ENCODE assay signal across 24 cellular contexts in genomic region chr3:47123857-47124256, GRCh38. TPM values are rescaled to one million over a fixed set of nuclear protein-coding genes. Genes with fewer than 3 reads are reported as not detected.
A peak's percentile ranks its signal among the peaks of the same experiment; 100 is the strongest.
DNase-seq lines count a peak whose midpoint lies in the region; TF ChIP-seq lines count a peak whose summit lies in the region.
"Had no signal": no experiment of that assay in that cellular context is flagged by ENCODE, and none has a peak within 500 bp of the region (broad histone marks: within the 10 kb centered on the region; RNA-seq: fewer than 3 reads in every experiment).

No MANE protein-coding gene starts in this region.

- no peaks in the 10 kb centered on the region for H4K20me1 ChIP-seq in OCI-LY7 (ENCODE audit: insufficient read depth, low read length)

- no peaks in the 10 kb centered on the region for H3K9me2 ChIP-seq in OCI-LY7 (ENCODE audit: insufficient read depth, low read length)

- POLR2A ChIA-PET in OCI-LY7 (lab: Charles Lee), result interaction anchor here (1.0 to 1.2 kb wide), 2 partner anchors 11 to 18 kb away, joined by 3 read pairs; no protein-coding TSS in a partner anchor

- no peak overlapping the region for H3K27ac ChIP-seq in OCI-LY7 (ENCODE audit: low read depth, low read length, poor library complexity, severe bottlenecking)
- H3K27ac ChIP-seq: A549; BLaER1 treated with 17β-estradiol and CSF1 and Interleukin-3, amounts not matched to agents 10 nM and 100 nM; GM23248 had no signal

- peaks cover 26% of the 10 kb centered on the region; the same call in 1 of the 2 replicates for H3K9me3 ChIP-seq in OCI-LY7 (ENCODE audit: low read length)
- H3K9me3 ChIP-seq: A549, BE2C had no signal

- CTCF ChIA-PET in Calu3 (lab: Charles Lee), result interaction anchor here (0.5 kb wide), 1 partner anchor 1243 kb away, joined by 3 read pairs; no protein-coding TSS in a partner anchor
- CTCF ChIA-PET in OCI-LY7 (lab: Charles Lee; ENCODE audit: unreplicated experiment), result no interaction called here

- no peak for DNase-seq in activated T-cell treated with anti-CD3 and anti-CD28 coated beads, Interleukin-2, amount 50 U/mL, for 24 hours
- DNase-seq in activated T-cell treated with anti-CD3 and anti-CD28 coated beads, Interleukin-2, amount 50 U/mL, for 1 hour, result no peak
- DNase-seq in Calu3 (no peak), endothelial cell (ENCODE audit: low spot score) (no peak), NCI-H226 (no peak), OCI-LY7 (ENCODE audit: low spot score) (no peak), iPS-NIHi7 (ENCODE audit: extremely low spot score) (no peak)
- DNase-seq in activated T-helper 1 cell treated with anti-CD3 and anti-CD28 coated beads, Interleukin-12 subunit alpha, Interleukin-12 subunit beta, Interleukin-2, Interleukin-4 antibody, amounts not matched to agents 30 ng/mL and 10 ng/mL and 1 ng/mL, durations not matched to agents 14 hours and 24 hours and 36 hours (ENCODE audit: low spot score), result no peak
- DNase-seq: 8988T; ACHN; AML-193; BE2C; CD4-positive, alpha-beta memory T cell; COR-L47; DMS79; EL; GDM1; GM23248; H7; HCEC 1CT had no signal

- intact Hi-C loops in Calu3 (cut with micrococcal nuclease; ENCODE audit: unreplicated experiment), result no loop called here
- intact Hi-C loops in activated T-helper 1 cell treated with anti-CD3 and anti-CD28 coated beads, Interleukin-12 subunit alpha, Interleukin-12 subunit beta, Interleukin-2, Interleukin-4 antibody, amounts not matched to agents 30 ng/mL and 10 ng/mL and 1 ng/mL, durations not matched to agents 14 hours and 24 hours and 36 hours (cut with micrococcal nuclease), result no loop called here
- intact Hi-C loops in OCI-LY7 (cut with micrococcal nuclease; ENCODE audit: unreplicated experiment), result no loop called here

- no peak overlapping the region for H3K4me3 ChIP-seq in OCI-LY7 (ENCODE audit: low read depth, low read length, poor library complexity, severe bottlenecking)
- H3K4me3 ChIP-seq: A549; BLaER1 treated with 17β-estradiol and CSF1 and Interleukin-3, amounts not matched to agents 10 nM and 100 nM; GM12878; GM23248 had no signal

- H3K27ac Mint-ChIP-seq in activated T-cell treated with anti-CD3 and anti-CD28 coated beads, Interleukin-2, amount 50 U/mL, for 24 hours, result peak overlapping the region; percentile 11
- no peak overlapping the region for H3K27ac Mint-ChIP-seq in Calu3 (ENCODE audit: unreplicated experiment)
- peak overlapping the region; percentile 37 for H3K27ac Mint-ChIP-seq in activated T-helper 1 cell treated with anti-CD3 and anti-CD28 coated beads, Interleukin-12 subunit alpha, Interleukin-12 subunit beta, Interleukin-2, Interleukin-4 antibody, amounts not matched to agents 30 ng/mL and 10 ng/mL and 1 ng/mL, durations not matched to agents 14 hours and 24 hours and 36 hours
- no peak overlapping the region for H3K27ac Mint-ChIP-seq in endothelial cell (ENCODE audit: unreplicated experiment)

- H3K36me3 ChIP-seq in OCI-LY7 (ENCODE audit: insufficient read depth, low read length), result peaks cover 98% of the 10 kb centered on the region

- H3K4me1 ChIP-seq in OCI-LY7 (ENCODE audit: insufficient read depth, low read length, poor library complexity, severe bottlenecking), result no peaks in the 10 kb centered on the region
- H3K4me1 ChIP-seq: A549, BE2C had no signal

- no peak overlapping the region for H2AFZ ChIP-seq in OCI-LY7 (ENCODE audit: low read length)
- H2AFZ ChIP-seq: GM23248 had no signal

- peaks cover 56% of the 10 kb centered on the region for H3K4me1 Mint-ChIP-seq in activated T-cell treated with anti-CD3 and anti-CD28 coated beads, Interleukin-2, amount 50 U/mL, for 24 hours (ENCODE audit: low read depth)
- no peaks in the 10 kb centered on the region for H3K4me1 Mint-ChIP-seq in Calu3 (ENCODE audit: low read depth, unreplicated experiment)
- H3K4me1 Mint-ChIP-seq in activated T-helper 1 cell treated with anti-CD3 and anti-CD28 coated beads, Interleukin-12 subunit alpha, Interleukin-12 subunit beta, Interleukin-2, Interleukin-4 antibody, amounts not matched to agents 30 ng/mL and 10 ng/mL and 1 ng/mL, durations not matched to agents 14 hours and 24 hours and 36 hours (ENCODE audit: low read depth), result peaks cover 46% of the 10 kb centered on the region
- H3K4me1 Mint-ChIP-seq in endothelial cell (ENCODE audit: unreplicated experiment), result no peaks in the 10 kb centered on the region

- H3K27me3 Mint-ChIP-seq in activated T-cell treated with anti-CD3 and anti-CD28 coated beads, Interleukin-2, amount 50 U/mL, for 24 hours, result no peaks in the 10 kb centered on the region
- H3K27me3 Mint-ChIP-seq in Calu3 (ENCODE audit: unreplicated experiment), result no peaks in the 10 kb centered on the region
- H3K27me3 Mint-ChIP-seq in activated T-helper 1 cell treated with anti-CD3 and anti-CD28 coated beads, Interleukin-12 subunit alpha, Interleukin-12 subunit beta, Interleukin-2, Interleukin-4 antibody, amounts not matched to agents 30 ng/mL and 10 ng/mL and 1 ng/mL, durations not matched to agents 14 hours and 24 hours and 36 hours (ENCODE audit: insufficient read depth), result no peaks in the 10 kb centered on the region
- no peaks in the 10 kb centered on the region for H3K27me3 Mint-ChIP-seq in endothelial cell (ENCODE audit: unreplicated experiment)
- H3K27me3 Mint-ChIP-seq: CD4-positive, alpha-beta memory T cell had no signal

- H3K36me3 Mint-ChIP-seq in activated T-cell treated with anti-CD3 and anti-CD28 coated beads, Interleukin-2, amount 50 U/mL, for 24 hours (ENCODE audit: low read depth), result peaks cover 77% of the 10 kb centered on the region
- peaks cover 19% of the 10 kb centered on the region for H3K36me3 Mint-ChIP-seq in Calu3 (ENCODE audit: insufficient read depth, unreplicated experiment)
- H3K36me3 Mint-ChIP-seq in activated T-helper 1 cell treated with anti-CD3 and anti-CD28 coated beads, Interleukin-12 subunit alpha, Interleukin-12 subunit beta, Interleukin-2, Interleukin-4 antibody, amounts not matched to agents 30 ng/mL and 10 ng/mL and 1 ng/mL, durations not matched to agents 14 hours and 24 hours and 36 hours (ENCODE audit: low read depth), result peaks cover 46% of the 10 kb centered on the region
- peaks cover 42% of the 10 kb centered on the region for H3K36me3 Mint-ChIP-seq in endothelial cell (ENCODE audit: low read depth, unreplicated experiment)

- no peak overlapping the region for H3K4me3 Mint-ChIP-seq in activated T-cell treated with anti-CD3 and anti-CD28 coated beads, Interleukin-2, amount 50 U/mL, for 24 hours
- H3K4me3 Mint-ChIP-seq in Calu3 (ENCODE audit: low read depth, unreplicated experiment) (no peak overlapping the region), endothelial cell (ENCODE audit: unreplicated experiment) (peak overlapping the region; percentile 70)
- no peak overlapping the region for H3K4me3 Mint-ChIP-seq in activated T-helper 1 cell treated with anti-CD3 and anti-CD28 coated beads, Interleukin-12 subunit alpha, Interleukin-12 subunit beta, Interleukin-2, Interleukin-4 antibody, amounts not matched to agents 30 ng/mL and 10 ng/mL and 1 ng/mL, durations not matched to agents 14 hours and 24 hours and 36 hours
- H3K4me3 Mint-ChIP-seq: CD14-positive monocyte; CD4-positive, alpha-beta memory T cell had no signal

- H3K9me3 Mint-ChIP-seq in activated T-cell treated with anti-CD3 and anti-CD28 coated beads, Interleukin-2, amount 50 U/mL, for 24 hours, result peaks cover 2% of the 10 kb centered on the region
- H3K9me3 Mint-ChIP-seq in Calu3 (ENCODE audit: low read depth, unreplicated experiment) (no peaks in the 10 kb centered on the region), endothelial cell (ENCODE audit: unreplicated experiment) (no peaks in the 10 kb centered on the region)
- no peaks in the 10 kb centered on the region for H3K9me3 Mint-ChIP-seq in activated T-helper 1 cell treated with anti-CD3 and anti-CD28 coated beads, Interleukin-12 subunit alpha, Interleukin-12 subunit beta, Interleukin-2, Interleukin-4 antibody, amounts not matched to agents 30 ng/mL and 10 ng/mL and 1 ng/mL, durations not matched to agents 14 hours and 24 hours and 36 hours
- H3K9me3 Mint-ChIP-seq: CD4-positive, alpha-beta memory T cell had no signal

- no peak overlapping the region for H3K4me2 ChIP-seq in OCI-LY7 (ENCODE audit: low read length)
- H3K4me2 ChIP-seq: A549; BLaER1 treated with 17β-estradiol and CSF1 and Interleukin-3, amounts not matched to agents 10 nM and 100 nM had no signal

- peaks cover 80% of the 10 kb centered on the region for H3K79me2 ChIP-seq in OCI-LY7 (ENCODE audit: insufficient read depth, low read depth, low read length)

- TF ChIP-seq CTCF in Calu3 (IDR thresholded peaks at IDR 0.05; ENCODE audit: unreplicated experiment) (no peak), endothelial cell (IDR thresholded peaks at IDR 0.05; ENCODE audit: unreplicated experiment) (no peak), OCI-LY7 (conservative IDR thresholded peaks at IDR 0.05; ENCODE audit: low read length) (no peak)

- BruUV-seq in Calu3 (replicated peaks; lab: Mats Ljungman, UMichigan) (TSS peak; percentile 16), OCI-LY7 (replicated peaks; lab: Mats Ljungman, UMichigan) (no TSS peak)

RNA-seq across cellular contexts. Expression of gene SETD2, which starts 40.1 kb away (rescaled TPM):
- total RNA-seq in Calu3 (2022), result 35.2 and 39.2 TPM in 2 replicates
- 41.2 and 45.7 TPM in 2 replicates for total RNA-seq in activated T-helper 1 cell treated with anti-CD3 and anti-CD28 coated beads, Interleukin-12 subunit alpha, Interleukin-12 subunit beta, Interleukin-2, Interleukin-4 antibody, amounts not matched to agents 30 ng/mL and 10 ng/mL and 1 ng/mL, durations not matched to agents 14 hours and 24 hours and 36 hours
- total RNA-seq in endothelial cell (ENCODE audit: unreplicated experiment), result 51.4 TPM
- 55.7 and 62.7 TPM in 2 replicates for total RNA-seq in OCI-LY7 (2014; rRNA removed; shearing (Covaris generic))
- total RNA-seq in OCI-LY7 (2022), result 74.5 and 79.3 TPM in 2 replicates

Comparison
In these comparisons a context has a peak if more than half of its experiments do, and no peak if none do; other contexts are left out.
1. H3K27ac Mint-ChIP-seq: peak in activated T-cell treated with anti-CD3 and anti-CD28 coated beads, Interleukin-2, amount 50 U/mL, for 24 hours (single experiment) and activated T-helper 1 cell treated with anti-CD3 and anti-CD28 coated beads, Interleukin-12 subunit alpha, Interleukin-12 subunit beta, Interleukin-2, Interleukin-4 antibody, amounts not matched to agents 30 ng/mL and 10 ng/mL and 1 ng/mL, durations not matched to agents 14 hours and 24 hours and 36 hours (single experiment); none in Calu3 (single experiment) and endothelial cell (single experiment).